1 cellular context compared by ENCODE assay signal in genomic region chr13:113296842-113297369, GRCh38.
TF ChIP-seq lines count a peak whose summit lies in the region.

A gene with protein sequence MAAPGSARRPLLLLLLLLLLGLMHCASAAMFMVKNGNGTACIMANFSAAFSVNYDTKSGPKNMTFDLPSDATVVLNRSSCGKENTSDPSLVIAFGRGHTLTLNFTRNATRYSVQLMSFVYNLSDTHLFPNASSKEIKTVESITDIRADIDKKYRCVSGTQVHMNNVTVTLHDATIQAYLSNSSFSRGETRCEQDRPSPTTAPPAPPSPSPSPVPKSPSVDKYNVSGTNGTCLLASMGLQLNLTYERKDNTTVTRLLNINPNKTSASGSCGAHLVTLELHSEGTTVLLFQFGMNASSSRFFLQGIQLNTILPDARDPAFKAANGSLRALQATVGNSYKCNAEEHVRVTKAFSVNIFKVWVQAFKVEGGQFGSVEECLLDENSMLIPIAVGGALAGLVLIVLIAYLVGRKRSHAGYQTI (plus strand): TSS chr13:113297239. CDS start chr13:113297435, 196 bp downstream.

TF ChIP-seq in K562, 482 proteins besides CTCF, POLR2A, EP300 and RAD21 (continued from another document and continues in another):
- peak; percentile 97 to 98 for TF ChIP-seq E2F6 (IDR thresholded peaks at IDR 0.05; ENCODE audit: borderline replicate concordance in 1 of 2, extremely low read depth in 1 of 2, insufficient read depth in 1 of 2, insufficient read length in 1 of 2, low read depth in 1 of 2, low read length in 1 of 2, poor library complexity in 1 of 2, severe bottlenecking in 1 of 2)
- TF ChIP-seq DEAF1 (CRISPR knock-in tag; IDR thresholded peaks at IDR 0.05) = no peak
- TF ChIP-seq NFATC3 (IDR thresholded peaks at IDR 0.05) = peak; percentile 85; the same call in 1 of the 2 replicates
- 0 out of 2 replicates have a peak, but pooled peaks have one; percentile 65 for TF ChIP-seq ZNF583 (CRISPR knock-in tag; IDR thresholded peaks at IDR 0.05)
- TF ChIP-seq DMBX1 (CRISPR knock-in tag; IDR thresholded peaks at IDR 0.05; ENCODE audit: borderline replicate concordance) = no peak; the same call in 1 of the 2 replicates
- peak; percentile 43 for TF ChIP-seq SP2 (IDR thresholded peaks at IDR 0.05; ENCODE audit: extremely low read depth, low read depth, low read length, poor library complexity, severe bottlenecking)
- TF ChIP-seq, protein P1, sequence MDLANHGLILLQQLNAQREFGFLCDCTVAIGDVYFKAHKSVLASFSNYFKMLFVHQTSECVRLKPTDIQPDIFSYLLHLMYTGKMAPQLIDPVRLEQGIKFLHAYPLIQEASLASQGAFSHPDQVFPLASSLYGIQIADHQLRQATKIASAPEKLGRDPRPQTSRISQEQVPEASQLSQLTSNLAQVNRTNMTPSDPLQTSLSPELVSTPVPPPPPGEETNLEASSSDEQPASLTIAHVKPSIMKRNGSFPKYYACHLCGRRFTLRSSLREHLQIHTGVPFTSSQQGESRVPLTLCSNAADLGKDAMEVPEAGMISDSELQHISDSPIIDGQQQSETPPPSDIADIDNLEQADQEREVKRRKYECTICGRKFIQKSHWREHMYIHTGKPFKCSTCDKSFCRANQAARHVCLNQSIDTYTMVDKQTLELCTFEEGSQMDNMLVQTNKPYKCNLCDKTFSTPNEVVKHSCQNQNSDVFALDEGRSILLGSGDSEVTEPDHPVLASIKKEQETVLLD (IDR thresholded peaks at IDR 0.05) = 0 out of 2 replicates have a peak, but pooled peaks have one; percentile 58
- TF ChIP-seq PHF20 (IDR thresholded peaks at IDR 0.05; ENCODE audit: partially characterized antibody) = peak; percentile 100
- TF ChIP-seq REST (CRISPR knock-in tag; IDR thresholded peaks at IDR 0.05; ENCODE audit: low read depth) = peak; percentile 69; the same call in 1 of the 2 replicates
- 0 out of 2 replicates have a peak, but pooled peaks have one; percentile 23 for TF ChIP-seq MEF2D (tag; conservative IDR thresholded peaks at IDR 0.05; ENCODE audit: low read depth)
- TF ChIP-seq ZFP1 (CRISPR knock-in tag; IDR thresholded peaks at IDR 0.05) = no peak
- no peak for TF ChIP-seq TSC22D4 (tag; IDR thresholded peaks at IDR 0.05)
- TF ChIP-seq SAP30 (IDR thresholded peaks at IDR 0.05; ENCODE audit: borderline replicate concordance, insufficient read depth, low read depth, low read length, poor library complexity, severe bottlenecking) = peak; percentile 90
- TF ChIP-seq, protein P2, sequence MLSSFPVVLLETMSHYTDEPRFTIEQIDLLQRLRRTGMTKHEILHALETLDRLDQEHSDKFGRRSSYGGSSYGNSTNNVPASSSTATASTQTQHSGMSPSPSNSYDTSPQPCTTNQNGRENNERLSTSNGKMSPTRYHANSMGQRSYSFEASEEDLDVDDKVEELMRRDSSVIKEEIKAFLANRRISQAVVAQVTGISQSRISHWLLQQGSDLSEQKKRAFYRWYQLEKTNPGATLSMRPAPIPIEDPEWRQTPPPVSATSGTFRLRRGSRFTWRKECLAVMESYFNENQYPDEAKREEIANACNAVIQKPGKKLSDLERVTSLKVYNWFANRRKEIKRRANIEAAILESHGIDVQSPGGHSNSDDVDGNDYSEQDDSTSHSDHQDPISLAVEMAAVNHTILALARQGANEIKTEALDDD (IDR thresholded peaks at IDR 0.05) = no peak
- TF ChIP-seq NUFIP1 (IDR thresholded peaks at IDR 0.05; ENCODE audit: partially characterized antibody) = no peak
- TF ChIP-seq GTF2F1 (IDR thresholded peaks at IDR 0.05; ENCODE audit: low read depth, low read length) = no peak
- TF ChIP-seq FOSL1 (tag; conservative IDR thresholded peaks at IDR 0.05) = peak; percentile 53
- TF ChIP-seq ZNF398 (CRISPR knock-in tag; IDR thresholded peaks at IDR 0.05) = no peak
- TF ChIP-seq ZNF133 (CRISPR knock-in tag; IDR thresholded peaks at IDR 0.05) = no peak
- TF ChIP-seq PHB (CRISPR knock-in tag; IDR thresholded peaks at IDR 0.05) = no peak
- TF ChIP-seq, protein P3, sequence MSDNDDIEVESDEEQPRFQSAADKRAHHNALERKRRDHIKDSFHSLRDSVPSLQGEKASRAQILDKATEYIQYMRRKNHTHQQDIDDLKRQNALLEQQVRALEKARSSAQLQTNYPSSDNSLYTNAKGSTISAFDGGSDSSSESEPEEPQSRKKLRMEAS (CRISPR knock-in tag; IDR thresholded peaks at IDR 0.05) = peak; percentile 99
- TF ChIP-seq KLF16 (IDR thresholded peaks at IDR 0.05) = peak; percentile 66
- TF ChIP-seq MECOM (CRISPR knock-in tag; IDR thresholded peaks at IDR 0.05) = peak; percentile 56; the same call in 1 of the 2 replicates
- no peak for TF ChIP-seq ZFPM2 (CRISPR knock-in tag; IDR thresholded peaks at IDR 0.05)
- TF ChIP-seq CBX3 (IDR thresholded peaks at IDR 0.05; ENCODE audit: borderline replicate concordance in 1 of 2, low read length in 2 of 2) = peak in 1 of 2 experiments; percentile 78; a peak in 1 of 3 replicates
- TF ChIP-seq ESRRB (CRISPR knock-in tag; IDR thresholded peaks at IDR 0.05; ENCODE audit: borderline replicate concordance) = no peak
- TF ChIP-seq ETV6 (IDR thresholded peaks at IDR 0.05; ENCODE audit: borderline replicate concordance in 1 of 2, low read depth in 2 of 2, low read length in 1 of 2) = peak; percentile 91 to 99; a peak in 3 of 4 replicates
- TF ChIP-seq ETV6 (CRISPR knock-in tag; IDR thresholded peaks at IDR 0.05; ENCODE audit: borderline replicate concordance) = peak; percentile 97
- no peak for TF ChIP-seq PHB2 (IDR thresholded peaks at IDR 0.05; ENCODE audit: low read depth)
- peak; percentile 98 for TF ChIP-seq ZNF512 (tag; IDR thresholded peaks at IDR 0.05)
- TF ChIP-seq ZNF134 (CRISPR knock-in tag; conservative IDR thresholded peaks at IDR 0.05) = no peak
- peak; percentile 66 to 98; a peak in 3 of 4 replicates for TF ChIP-seq HDAC1 (IDR thresholded peaks at IDR 0.05)
- peak; percentile 97 for TF ChIP-seq KAT8 (IDR thresholded peaks at IDR 0.05; ENCODE audit: low read depth)
- no peak for TF ChIP-seq ZNF830 (CRISPR knock-in tag; IDR thresholded peaks at IDR 0.05)
- TF ChIP-seq, protein P4, sequence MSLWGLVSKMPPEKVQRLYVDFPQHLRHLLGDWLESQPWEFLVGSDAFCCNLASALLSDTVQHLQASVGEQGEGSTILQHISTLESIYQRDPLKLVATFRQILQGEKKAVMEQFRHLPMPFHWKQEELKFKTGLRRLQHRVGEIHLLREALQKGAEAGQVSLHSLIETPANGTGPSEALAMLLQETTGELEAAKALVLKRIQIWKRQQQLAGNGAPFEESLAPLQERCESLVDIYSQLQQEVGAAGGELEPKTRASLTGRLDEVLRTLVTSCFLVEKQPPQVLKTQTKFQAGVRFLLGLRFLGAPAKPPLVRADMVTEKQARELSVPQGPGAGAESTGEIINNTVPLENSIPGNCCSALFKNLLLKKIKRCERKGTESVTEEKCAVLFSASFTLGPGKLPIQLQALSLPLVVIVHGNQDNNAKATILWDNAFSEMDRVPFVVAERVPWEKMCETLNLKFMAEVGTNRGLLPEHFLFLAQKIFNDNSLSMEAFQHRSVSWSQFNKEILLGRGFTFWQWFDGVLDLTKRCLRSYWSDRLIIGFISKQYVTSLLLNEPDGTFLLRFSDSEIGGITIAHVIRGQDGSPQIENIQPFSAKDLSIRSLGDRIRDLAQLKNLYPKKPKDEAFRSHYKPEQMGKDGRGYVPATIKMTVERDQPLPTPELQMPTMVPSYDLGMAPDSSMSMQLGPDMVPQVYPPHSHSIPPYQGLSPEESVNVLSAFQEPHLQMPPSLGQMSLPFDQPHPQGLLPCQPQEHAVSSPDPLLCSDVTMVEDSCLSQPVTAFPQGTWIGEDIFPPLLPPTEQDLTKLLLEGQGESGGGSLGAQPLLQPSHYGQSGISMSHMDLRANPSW (CRISPR knock-in tag; IDR thresholded peaks at IDR 0.05) = no peak
- TF ChIP-seq TCF7 (IDR thresholded peaks at IDR 0.05; ENCODE audit: borderline replicate concordance) = 0 out of 2 replicates have a peak, but pooled peaks have one; percentile 12
- no peak for TF ChIP-seq ZNF280A (IDR thresholded peaks at IDR 0.05; ENCODE audit: low read depth, partially characterized antibody)
- peak; percentile 95 for TF ChIP-seq NKRF (IDR thresholded peaks at IDR 0.05; ENCODE audit: borderline replicate concordance)
- peak; percentile 94 for TF ChIP-seq ZFX (CRISPR knock-in tag; IDR thresholded peaks at IDR 0.05)
